8 cellular contexts compared by ENCODE assay signal in genomic region chr16:67873435-67874146, GRCh38. TPM values are rescaled to one million over a fixed set of nuclear protein-coding genes. Genes with fewer than 3 reads are reported as not detected.
DNase-seq lines count a peak whose midpoint lies in the region; ATAC-seq, FAIRE-seq and TF ChIP-seq lines count a peak whose summit lies in the region.

No MANE protein-coding gene starts in this region.

- no peaks in the 10 kb centered on the region for H3K9me3 ChIP-seq in astrocyte (ENCODE audit: insufficient read depth, low read depth, low read length)
- H3K9me3 ChIP-seq in left lung: no peaks in the 10 kb centered on the region
- H3K9me3 ChIP-seq in thyroid gland: no peaks in the 10 kb centered on the region

- CTCF ChIA-PET in Calu3 (lab: Charles Lee): interaction anchor here (1.3 to 2.3 kb wide), 3 partner anchors 10 to 57 kb away, joined by 6 to 10 read pairs (median 8); partner anchors contain the start of gene NRN1L

- H3K9ac ChIP-seq in astrocyte (ENCODE audit: low read length): peak overlapping the region; percentile 97

- intact Hi-C loops in Calu3 (cut with micrococcal nuclease; ENCODE audit: unreplicated experiment): no loop called here
- intact Hi-C loops in left lung (cut with DNase I): no loop called here
- intact Hi-C loops in thyroid gland (cut with DNase I): no loop called here

- peaks cover 34% of the 10 kb centered on the region for H3K36me3 ChIP-seq in astrocyte (ENCODE audit: insufficient read depth, low read length)
- peaks cover 0 to 59% of the 10 kb centered on the region in 2 donors for H3K36me3 ChIP-seq in left lung
- peaks cover 24 to 34% of the 10 kb centered on the region in 2 donors for H3K36me3 ChIP-seq in thyroid gland

- peak overlapping the region; percentile 97 for H3K4me2 ChIP-seq in astrocyte (ENCODE audit: low read length)

- peaks cover 72% of the 10 kb centered on the region for H4K20me1 ChIP-seq in astrocyte (ENCODE audit: insufficient read depth, low read length)

- H3K27ac ChIP-seq in astrocyte (ENCODE audit: low read depth, low read length) (peak overlapping the region; percentile 68), left lung (peak overlapping the region; percentile 70 to 86), thyroid gland (peak overlapping the region in 2 of 3 donors; percentile 37 to 39)

- peak overlapping the region; percentile 87 for H3K4me3 Mint-ChIP-seq in Calu3 (ENCODE audit: low read depth, unreplicated experiment)
- peak overlapping the region; percentile 97 for H3K4me3 Mint-ChIP-seq in astrocyte (ENCODE audit: unreplicated experiment)

- H3K4me3 ChIP-seq in astrocyte (ENCODE audit: insufficient read depth, low read depth, low read length) (peak overlapping the region; percentile 78), left lung (peak overlapping the region; percentile 97 to 98), thyroid gland (replicated peaks in 1 of 3) (peak overlapping the region; percentile 60 to 92 (median 90))

- H3K4me1 ChIP-seq in astrocyte (ENCODE audit: insufficient read depth, low read length) (peaks cover 13% of the 10 kb centered on the region), left lung (peaks cover 0 to 39% of the 10 kb centered on the region in 2 donors), thyroid gland (peaks cover 18 to 22% of the 10 kb centered on the region in 2 donors)

- WGBS in thyroid gland, 2 donors: 8 to 19% methylated on average over 10 to 20 of the region's 20 CpGs

- H3K36me3 Mint-ChIP-seq in Calu3 (ENCODE audit: insufficient read depth, unreplicated experiment) (peaks cover 58% of the 10 kb centered on the region), astrocyte (ENCODE audit: low read depth, unreplicated experiment) (peaks cover 14% of the 10 kb centered on the region)

- no peak for TF ChIP-seq CTCF in Calu3 (IDR thresholded peaks at IDR 0.05; ENCODE audit: unreplicated experiment)
- TF ChIP-seq CTCF in astrocyte (IDR thresholded peaks at IDR 0.05; ENCODE audit: insufficient read depth, low read depth, low read length): no peak
- TF ChIP-seq CTCF in left lung (IDR thresholded peaks at IDR 0.05): no peak
- no peak for TF ChIP-seq CTCF in thyroid gland (IDR thresholded peaks at IDR 0.05)

- H3K79me2 ChIP-seq in astrocyte (ENCODE audit: insufficient read depth, low read length): peaks cover 51% of the 10 kb centered on the region

- no peak for TF ChIP-seq POLR2A in thyroid gland (IDR thresholded peaks at IDR 0.05)

- H3K9me3 Mint-ChIP-seq in Calu3 (ENCODE audit: low read depth, unreplicated experiment): no peaks in the 10 kb centered on the region
- no peaks in the 10 kb centered on the region for H3K9me3 Mint-ChIP-seq in astrocyte (ENCODE audit: unreplicated experiment)

- H3K27me3 ChIP-seq in astrocyte (ENCODE audit: insufficient read depth, low read length) (no peaks in the 10 kb centered on the region), left lung (no peaks in the 10 kb centered on the region), thyroid gland (no peaks in the 10 kb centered on the region)

- DNase-seq in Calu3 (no peak), astrocyte (ENCODE audit: low read depth) (no peak), left lung (no peak), thyroid gland (no peak), HK-2 (ENCODE audit: unreplicated experiment) (no peak), RCC 7860 (ENCODE audit: low spot score) (no peak), NCI-H2081 treated with DMSO at 0.1 percent for 48 hours (lab: John Stamatoyannopoulos, UW) (no peak)

- H3K27ac Mint-ChIP-seq in Calu3 (ENCODE audit: unreplicated experiment) (peak overlapping the region; percentile 84), astrocyte (ENCODE audit: unreplicated experiment) (peak overlapping the region; percentile 55)

- peak; percentile 21 for ATAC-seq in HG03064 (IDR thresholded peaks at IDR 0.05; ENCODE audit: low read depth, unreplicated experiment)
- ATAC-seq in left lung: peak; percentile 27

- H3K27me3 Mint-ChIP-seq in Calu3 (ENCODE audit: unreplicated experiment) (no peaks in the 10 kb centered on the region), astrocyte (ENCODE audit: low read depth, unreplicated experiment) (no peaks in the 10 kb centered on the region)

- BruUV-seq in Calu3 (replicated peaks; lab: Mats Ljungman, UMichigan): no TSS peak

- FAIRE-seq in astrocyte (lab: Jason Lieb, UNC) (no peak), RCC 7860 (lab: Jason Lieb, UNC) (no peak)

- H3K4me1 Mint-ChIP-seq in Calu3 (ENCODE audit: low read depth, unreplicated experiment) (peaks cover 31% of the 10 kb centered on the region), astrocyte (ENCODE audit: low read depth, unreplicated experiment) (peaks cover 16% of the 10 kb centered on the region)

- peak overlapping the region; percentile 73 for H2AFZ ChIP-seq in astrocyte (ENCODE audit: low read depth, low read length)

RNA-seq across cellular contexts. Expression of gene EDC4, which starts 0.7 kb away (rescaled TPM):
- total RNA-seq in Calu3 (2022) (85.8 and 88.1 TPM in 2 replicates), astrocyte (61.5 and 64.8 TPM in 2 replicates), left lung (10 to 100 TPM; 47.9 to 48.8 TPM), thyroid gland (10 to 100 TPM; 31.4 to 68.2 (median 41.2) TPM)

RNA-seq across cellular contexts. Expression of gene NRN1L, which starts 11.1 kb away (rescaled TPM):
- not detected in 2 replicates for total RNA-seq in Calu3 (2022)
- 0.82 and 0.91 TPM in 2 replicates for total RNA-seq in astrocyte
- 1 to 10 TPM in 1 of 2 donors, not detected in 1; 1.7 TPM for total RNA-seq in left lung
- 1 to 10 TPM in 1 of 4 donors, not detected in 3; 2.0 TPM for total RNA-seq in thyroid gland

RNA-seq across cellular contexts. Expression of gene PSKH1, which starts 19.5 kb away (rescaled TPM):
- total RNA-seq in Calu3 (2022) (41.7 and 49.4 TPM in 2 replicates), astrocyte (27.3 and 29.7 TPM in 2 replicates), left lung (10 to 100 TPM; 25.4 to 29.6 TPM), thyroid gland (10 to 100 TPM; 20.3 to 35.7 (median 28.8) TPM)

RNA-seq across cellular contexts. Expression of gene CENPT, which starts 26.1 kb away (rescaled TPM):
- total RNA-seq in Calu3 (2022): 46.8 and 54.3 TPM in 2 replicates
- total RNA-seq in astrocyte: 67.3 and 79.3 TPM in 2 replicates
- total RNA-seq in left lung: 10 to 100 TPM; 30.8 to 37.9 TPM
- total RNA-seq in thyroid gland: 10 to 100 TPM; 15.7 to 43.8 (median 26.2) TPM

RNA-seq across cellular contexts. Expression of gene NUTF2, which starts 26.9 kb away (rescaled TPM):
- total RNA-seq in Calu3 (2022) (210 and 224 TPM in 2 replicates), astrocyte (214 and 224 TPM in 2 replicates), left lung (10 to 100 TPM; 91.5 to 92.2 TPM), thyroid gland (100 to 1,000 TPM in 1 of 4 donors, 10 to 100 TPM in 3; 31.6 to 153 (median 58.4) TPM)
